In genomic region chr22:45456811-45457210, GRCh38 we compare ENCODE assay signal across 21 cellular contexts. TPM values are rescaled to one million over a fixed set of nuclear protein-coding genes. Genes with fewer than 3 reads are reported as not detected.
A peak's percentile ranks its signal among the peaks of the same experiment; 100 is the strongest.
DNase-seq lines count a peak whose midpoint lies in the region; ATAC-seq, FAIRE-seq and TF ChIP-seq lines count a peak whose summit lies in the region.
"Had no signal": no experiment of that assay in that cellular context is flagged by ENCODE, and none has a peak within 500 bp of the region (broad histone marks: within the 10 kb centered on the region; RNA-seq: fewer than 3 reads in every experiment).

No MANE protein-coding gene starts in this region.

- no peak for ATAC-seq in K562
- ATAC-seq in GM21367 (IDR thresholded peaks at IDR 0.05; ENCODE audit: unreplicated experiment), result no peak
- ATAC-seq: HepG2 had no signal

- no peaks in the 10 kb centered on the region for H4K20me1 ChIP-seq in K562 (replicated peaks; ENCODE audit: control insufficient read depth, insufficient read depth, low read length)

- H3K36me3 ChIP-seq in Caco-2 (ENCODE audit: control insufficient read depth, insufficient read depth, low read length) (no peaks in the 10 kb centered on the region), K562 (ENCODE audit: control insufficient read depth, insufficient read depth, low read length) (no peaks in the 10 kb centered on the region), vagina (no peaks in the 10 kb centered on the region)
- H3K36me3 ChIP-seq: BE2C, HAP-1 had no signal

- no peaks in the 10 kb centered on the region for H3K36me3 Mint-ChIP-seq in Caco-2 (ENCODE audit: insufficient read depth, unreplicated experiment)
- no peaks in the 10 kb centered on the region for H3K36me3 Mint-ChIP-seq in nephron progenitor cell (ENCODE audit: low read depth)
- H3K36me3 Mint-ChIP-seq: CD4-positive, CD25-positive, alpha-beta regulatory T cell; CD8-positive, alpha-beta memory T cell had no signal

- H3K4me1 ChIP-seq in Caco-2 (peaks cover 16% of the 10 kb centered on the region), K562 (replicated peaks in 1 of 2; ENCODE audit: control insufficient read depth in 2 of 2, insufficient read depth in 2 of 2, low read length in 2 of 2) (no peaks in the 10 kb centered on the region), vagina (peaks cover 47% of the 10 kb centered on the region)
- H3K4me1 ChIP-seq: BE2C, HAP-1 had no signal

- intact Hi-C loops in Caco-2 (cut with micrococcal nuclease; ENCODE audit: unreplicated experiment) (no loop called here), K562 (cut with micrococcal nuclease) (no loop called here), vagina (cut with DNase I) (no loop called here)

- in situ Hi-C loops in K562 (cut with MboI), result loop anchor here (10.0 kb wide), 1 partner anchor 352 kb away; no protein-coding TSS in a partner anchor

- no peaks in the 10 kb centered on the region for H3K9me1 ChIP-seq in K562 (ENCODE audit: control insufficient read depth, insufficient read depth, low read length)

- no peak for TF ChIP-seq CTCF in Caco-2 (IDR thresholded peaks at IDR 0.05; ENCODE audit: insufficient read depth in 1 of 2, low read depth in 1 of 2, low read length in 1 of 2, severe bottlenecking in 1 of 2, unreplicated experiment in 1 of 2)
- TF ChIP-seq CTCF in K562 (IDR thresholded peaks at IDR 0.05 in 2 of 3, conservative IDR thresholded peaks at IDR 0.05 in 1 of 3; ENCODE audit: insufficient read depth in 2 of 3, low read depth in 1 of 3, low read length in 3 of 3), result no peak
- no peak for TF ChIP-seq CTCF in nephron progenitor cell (IDR thresholded peaks at IDR 0.05)
- no peak for TF ChIP-seq CTCF in vagina (IDR thresholded peaks at IDR 0.05)

- no peaks in the 10 kb centered on the region for H3K9me3 ChIP-seq in Caco-2
- no peaks in the 10 kb centered on the region for H3K9me3 ChIP-seq in K562 (replicated peaks; ENCODE audit: control insufficient read depth, insufficient read depth, low read depth, low read length)
- H3K9me3 ChIP-seq in vagina, result no peaks in the 10 kb centered on the region
- H3K9me3 ChIP-seq: BE2C, HAP-1 had no signal

- H3K4me3 ChIP-seq in Caco-2 (ENCODE audit: low read depth, low read length) (no peak overlapping the region), K562 (no peak overlapping the region), vagina (no peak overlapping the region)
- H3K4me3 ChIP-seq: GM23248, HAP-1 had no signal

- FAIRE-seq in K562 (lab: Jason Lieb, UNC), result no peak
- FAIRE-seq: D721Med, G401.6, GM12891, GM19239, HepG2 had no signal

- TF ChIP-seq RAD21 in K562 (CRISPR knock-in tag; conservative IDR thresholded peaks at IDR 0.05 in 1 of 2, IDR thresholded peaks at IDR 0.05 in 1 of 2), result no peak

- no peak for TF ChIP-seq EP300 in K562 (IDR thresholded peaks at IDR 0.05; ENCODE audit: low read length)

- POLR2A ChIA-PET in Caco-2 (lab: Charles Lee), result no interaction called here
- POLR2A ChIA-PET in K562 (lab: Yijun Ruan, JAX), result no interaction called here

- H3K79me2 ChIP-seq in K562 (ENCODE audit: control insufficient read depth, insufficient read depth, low read length), result no peaks in the 10 kb centered on the region

- no peak overlapping the region for H3K9ac ChIP-seq in K562 (ENCODE audit: insufficient read depth in 1 of 2, low read depth in 2 of 2, low read length in 2 of 2)
- H3K9ac ChIP-seq: GM23248 had no signal

- BruUV-seq in Caco-2 (replicated peaks; lab: Mats Ljungman, UMichigan) (no TSS peak), K562 (replicated peaks; lab: Mats Ljungman, UMichigan) (no TSS peak)

- H2AFZ ChIP-seq in K562 (ENCODE audit: low read depth, low read length), result no peak overlapping the region
- H2AFZ ChIP-seq: GM23248 had no signal

- H3K27ac Mint-ChIP-seq in Caco-2 (ENCODE audit: unreplicated experiment), result peak overlapping the region; percentile 68
- peak overlapping the region; percentile 44 for H3K27ac Mint-ChIP-seq in nephron progenitor cell
- H3K27ac Mint-ChIP-seq: CD4-positive, CD25-positive, alpha-beta regulatory T cell had no signal

- H3K27ac ChIP-seq in K562 (ENCODE audit: extremely low read depth, low read depth, low read length), result no peak overlapping the region
- H3K27ac ChIP-seq in vagina, result peak overlapping the region; percentile 67
- H3K27ac ChIP-seq: GM23248 had no signal

- H3K9me3 Mint-ChIP-seq in Caco-2 (ENCODE audit: unreplicated experiment) (no peaks in the 10 kb centered on the region), nephron progenitor cell (no peaks in the 10 kb centered on the region)
- H3K9me3 Mint-ChIP-seq: CD8-positive, alpha-beta memory T cell had no signal

- H3K27me3 Mint-ChIP-seq in Caco-2 (ENCODE audit: insufficient read depth, unreplicated experiment) (no peaks in the 10 kb centered on the region), nephron progenitor cell (ENCODE audit: low read depth, poor library complexity) (peaks cover 6% of the 10 kb centered on the region)

- DNase-seq in Caco-2 (no peak), K562 (ENCODE audit: extremely low read depth in 1 of 4, low spot score in 3 of 4) (no peak), nephron progenitor cell (no peak), vagina (ENCODE audit: extremely low spot score in 2 of 2) (no peak)
- DNase-seq in activated naive CD4-positive, alpha-beta T cell treated with anti-CD3 and anti-CD28 coated beads, Interleukin-2, amount 50 U/mL, for 16 hours, result no peak
- DNase-seq: ACHN; BE2C; C1 segment of cervical spinal cord; CD4-positive, CD25-positive, alpha-beta regulatory T cell; CD8-positive, alpha-beta memory T cell; COR-L47; GM23248 had no signal

- H3K4me1 Mint-ChIP-seq in Caco-2 (ENCODE audit: low read depth, unreplicated experiment) (peaks cover 7% of the 10 kb centered on the region), nephron progenitor cell (peaks cover 46% of the 10 kb centered on the region)
- H3K4me1 Mint-ChIP-seq: CD4-positive, CD25-positive, alpha-beta regulatory T cell; CD8-positive, alpha-beta memory T cell had no signal

- H3K4me3 Mint-ChIP-seq in Caco-2 (ENCODE audit: unreplicated experiment), result no peak overlapping the region
- H3K4me3 Mint-ChIP-seq in nephron progenitor cell, result no peak overlapping the region
- H3K4me3 Mint-ChIP-seq: CD4-positive, CD25-positive, alpha-beta regulatory T cell; CD8-positive, alpha-beta memory T cell had no signal

- H3K27me3 ChIP-seq in Caco-2 (replicated peaks; ENCODE audit: control insufficient read depth, insufficient read depth, low read length) (no peaks in the 10 kb centered on the region), K562 (ENCODE audit: control insufficient read depth in 2 of 2, insufficient read depth in 2 of 2, low read length in 2 of 2) (peaks cover 4 to 46% of the 10 kb centered on the region in 2 experiments; a peak in 3 of 5 replicates), vagina (no peaks in the 10 kb centered on the region)
- H3K27me3 ChIP-seq: BE2C had no signal

- TF ChIP-seq POLR2A in K562 (conservative IDR thresholded peaks at IDR 0.05) (no peak), vagina (IDR thresholded peaks at IDR 0.05) (no peak)

- WGBS in K562 (ENCODE audit: insufficient coverage, low coverage, missing lambda C conversion rate), result 9% methylated on average over 5 of the region's 8 CpGs

- no peak overlapping the region for H3K4me2 ChIP-seq in K562 (ENCODE audit: insufficient read depth, low read length)

- CTCF ChIA-PET in Caco-2 (lab: Charles Lee) (no interaction called here), K562 (lab: Yijun Ruan, JAX; ENCODE audit: low intra/inter-chr PET ratio) (no interaction called here)

RNA-seq across cellular contexts. Expression of gene RIBC2, which starts 43.3 kb away (rescaled TPM):
- total RNA-seq in Caco-2 (2022) (11.5 and 14.1 TPM in 2 replicates), K562 (2014; rRNA removed) (not detected in 2 replicates), K562 (2014; rRNA removed; fragmentation: Illumina TruSeq; extraction: Trizol) (not detected in 2 replicates), K562 (2015; rRNA removed; fragmentation: Illumina TruSeq; extraction: Trizol) (not detected in 2 replicates), K562 (2021) (not detected in 2 replicates), vagina (0.49 TPM)
- total RNA-seq in K562 (2011; cell fraction: chromatin; rRNA removed; ENCODE audit: low replicate concordance), result not detected in 2 replicates
- not detected in 2 replicates for total RNA-seq in K562 (2011; cell fraction: nucleolus; rRNA removed)
- not detected in 2 replicates for total RNA-seq in K562 (2011; cell fraction: nucleoplasm; rRNA removed)
- polyA plus RNA-seq in K562 (2011; rRNA removed) (not detected in 2 replicates), K562 (2014; fragmentation: Illumina TruSeq; extraction: Trizol) (not detected in 2 replicates), K562 (2014; fragmentation: Nextera tagmentation; extraction: Ambion mirVana) (not detected), K562 (2014; rRNA removed) (not detected in 2 replicates)
- not detected in 2 replicates for polyA plus RNA-seq in K562 (2011; cell fraction: cytosol; rRNA removed)
- not detected in 2 replicates for polyA plus RNA-seq in K562 (2011; cell fraction: nucleus; rRNA removed)
- polyA plus RNA-seq in K562 (2012), result not detected in 2 replicates
- polyA minus RNA-seq in K562 (2011; rRNA and poly(A)+ RNA removed), result not detected in 2 replicates
- polyA minus RNA-seq in K562 (2011; cell fraction: cytosol; rRNA and poly(A)+ RNA removed), result not detected in 2 replicates
- not detected in 2 replicates for polyA minus RNA-seq in K562 (2011; cell fraction: nucleus; rRNA and poly(A)+ RNA removed)
- total RNA-seq: A172, H4 had no signal
- polyA plus RNA-seq: HepG2 had no signal

RNA-seq across cellular contexts. Expression of gene SMC1B, which starts 43.4 kb away (rescaled TPM):
- total RNA-seq in Caco-2 (2022) (4.6 and 5.3 TPM in 2 replicates), K562 (2014; rRNA removed) (not detected in 2 replicates), K562 (2014; rRNA removed; fragmentation: Illumina TruSeq; extraction: Trizol) (not detected in 2 replicates), K562 (2015; rRNA removed; fragmentation: Illumina TruSeq; extraction: Trizol) (not detected in 2 replicates), K562 (2021) (not detected in 2 replicates), vagina (not detected)
- total RNA-seq in K562 (2011; cell fraction: chromatin; rRNA removed; ENCODE audit: low replicate concordance), result not detected in 2 replicates
- not detected in 2 replicates for total RNA-seq in K562 (2011; cell fraction: nucleolus; rRNA removed)
- total RNA-seq in K562 (2011; cell fraction: nucleoplasm; rRNA removed), result not detected in 2 replicates
- polyA plus RNA-seq in K562 (2011; rRNA removed) (not detected in 2 replicates), K562 (2014; fragmentation: Illumina TruSeq; extraction: Trizol) (not detected in 2 replicates), K562 (2014; fragmentation: Nextera tagmentation; extraction: Ambion mirVana) (under 1 TPM in 1 of 2 experiments, not detected in 1; 0.03 TPM), K562 (2014; rRNA removed) (not detected in 2 replicates)
- not detected in 2 replicates for polyA plus RNA-seq in K562 (2011; cell fraction: cytosol; rRNA removed)
- not detected in 2 replicates for polyA plus RNA-seq in K562 (2011; cell fraction: nucleus; rRNA removed)
- polyA plus RNA-seq in K562 (2012), result 0.03 TPM in 1 of 2 replicates, not detected in the other
- not detected in 2 replicates for polyA minus RNA-seq in K562 (2011; rRNA and poly(A)+ RNA removed)
- not detected in 2 replicates for polyA minus RNA-seq in K562 (2011; cell fraction: cytosol; rRNA and poly(A)+ RNA removed)
- polyA minus RNA-seq in K562 (2011; cell fraction: nucleus; rRNA and poly(A)+ RNA removed), result not detected in 2 replicates
- total RNA-seq: A172; CD4-positive, CD25-positive, alpha-beta regulatory T cell; GM23248; H4; HepG2 had no signal
- polyA plus RNA-seq: CD4-positive, CD25-positive, alpha-beta regulatory T cell; CD8-positive, alpha-beta memory T cell; HepG2 had no signal

RNA-seq across cellular contexts. Expression of gene FBLN1, which starts 45.9 kb away (rescaled TPM):
- 510 and 519 TPM in 2 replicates for total RNA-seq in Caco-2 (2022)
- not detected in 2 replicates for total RNA-seq in K562 (2011; cell fraction: chromatin; rRNA removed; ENCODE audit: low replicate concordance)
- total RNA-seq in K562 (2011; cell fraction: nucleolus; rRNA removed), result not detected in 2 replicates
- total RNA-seq in K562 (2011; cell fraction: nucleoplasm; rRNA removed), result not detected in 2 replicates
- total RNA-seq in K562 (2014; rRNA removed), result not detected in 2 replicates
- total RNA-seq in K562 (2014; rRNA removed; fragmentation: Illumina TruSeq; extraction: Trizol), result not detected in 2 replicates
- not detected in 2 replicates for total RNA-seq in K562 (2015; rRNA removed; fragmentation: Illumina TruSeq; extraction: Trizol)
- total RNA-seq in K562 (2021), result 0.56 and 0.66 TPM in 2 replicates
- not detected in 2 replicates for polyA plus RNA-seq in K562 (2011; rRNA removed)
- polyA plus RNA-seq in K562 (2011; cell fraction: cytosol; rRNA removed), result 0.10 TPM in 1 of 2 replicates, not detected in the other
- 0.33 TPM in 1 of 2 replicates, not detected in the other for polyA plus RNA-seq in K562 (2011; cell fraction: nucleus; rRNA removed)
- polyA plus RNA-seq in K562 (2012), result not detected in 2 replicates
- not detected in 2 replicates for polyA plus RNA-seq in K562 (2014; fragmentation: Illumina TruSeq; extraction: Trizol)
- not detected for polyA plus RNA-seq in K562 (2014; fragmentation: Nextera tagmentation; extraction: Ambion mirVana)
- not detected in 2 replicates for polyA plus RNA-seq in K562 (2014; rRNA removed)
- polyA minus RNA-seq in K562 (2011; rRNA and poly(A)+ RNA removed), result not detected in 2 replicates
- polyA minus RNA-seq in K562 (2011; cell fraction: cytosol; rRNA and poly(A)+ RNA removed), result 2.7 TPM in 1 of 2 replicates, not detected in the other
- 0.13 TPM in 1 of 2 replicates, not detected in the other for polyA minus RNA-seq in K562 (2011; cell fraction: nucleus; rRNA and poly(A)+ RNA removed)
- 1,019 TPM for total RNA-seq in vagina
- total RNA-seq: CD8-positive, alpha-beta memory T cell had no signal
- polyA plus RNA-seq: CD4-positive, CD25-positive, alpha-beta regulatory T cell; CD8-positive, alpha-beta memory T cell had no signal

Comparison
In these comparisons a context has a peak if more than half of its experiments do, and no peak if none do; other contexts are left out.
1. RNA of gene FBLN1, which starts 45.9 kb away (total RNA-seq): 1,019 TPM in vagina (single experiment) and 510 to 519 TPM in Caco-2; 0.56 to 0.66 TPM in K562; every median in the first group is over 100 times any median in the second.